In the genomic region with DNA sequence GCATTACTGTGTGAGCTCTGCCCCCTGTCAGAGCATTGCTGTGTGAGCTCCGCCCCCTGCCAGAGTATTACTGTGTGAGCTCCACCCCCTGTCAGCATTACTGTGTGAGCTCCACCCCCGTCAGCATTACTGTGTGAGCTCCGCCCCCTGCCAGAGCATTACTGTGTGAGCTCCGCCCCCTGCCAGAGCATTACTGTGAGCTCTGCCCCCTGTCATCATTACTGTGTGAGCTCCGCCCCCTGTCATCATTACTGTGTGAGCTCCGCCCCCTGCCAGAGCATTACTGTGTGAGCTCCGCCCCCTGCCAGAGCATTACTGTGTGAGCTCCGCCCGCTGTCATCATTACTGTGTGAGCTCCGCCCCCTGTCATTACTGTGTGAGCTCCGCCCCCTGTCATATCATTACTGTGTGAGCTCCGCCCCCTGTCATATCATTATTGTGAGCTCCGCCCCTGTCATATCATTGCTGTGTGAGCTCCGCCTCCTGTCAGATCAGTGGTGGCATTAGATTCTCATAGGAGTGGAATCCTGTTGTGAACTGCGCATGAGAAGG, we compare ENCODE assay signal across 1 cellular context.
TF ChIP-seq lines count a peak whose summit lies in the region.

No MANE protein-coding gene starts in this region.

TF ChIP-seq in GM12878, 131 proteins besides CTCF, POLR2A, EP300 and RAD21:
- TF ChIP-seq, protein P1, sequence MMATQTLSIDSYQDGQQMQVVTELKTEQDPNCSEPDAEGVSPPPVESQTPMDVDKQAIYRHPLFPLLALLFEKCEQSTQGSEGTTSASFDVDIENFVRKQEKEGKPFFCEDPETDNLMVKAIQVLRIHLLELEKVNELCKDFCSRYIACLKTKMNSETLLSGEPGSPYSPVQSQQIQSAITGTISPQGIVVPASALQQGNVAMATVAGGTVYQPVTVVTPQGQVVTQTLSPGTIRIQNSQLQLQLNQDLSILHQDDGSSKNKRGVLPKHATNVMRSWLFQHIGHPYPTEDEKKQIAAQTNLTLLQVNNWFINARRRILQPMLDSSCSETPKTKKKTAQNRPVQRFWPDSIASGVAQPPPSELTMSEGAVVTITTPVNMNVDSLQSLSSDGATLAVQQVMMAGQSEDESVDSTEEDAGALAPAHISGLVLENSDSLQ (IDR thresholded peaks at IDR 0.05), result peak; percentile 57; the same call in 1 of the 2 replicates
TF ChIP-seq in GM12878: peak in this region for 1; not testable (repeated sequence) for 130.
